ENCODE assay signal across 8 cellular contexts in the genomic region with DNA sequence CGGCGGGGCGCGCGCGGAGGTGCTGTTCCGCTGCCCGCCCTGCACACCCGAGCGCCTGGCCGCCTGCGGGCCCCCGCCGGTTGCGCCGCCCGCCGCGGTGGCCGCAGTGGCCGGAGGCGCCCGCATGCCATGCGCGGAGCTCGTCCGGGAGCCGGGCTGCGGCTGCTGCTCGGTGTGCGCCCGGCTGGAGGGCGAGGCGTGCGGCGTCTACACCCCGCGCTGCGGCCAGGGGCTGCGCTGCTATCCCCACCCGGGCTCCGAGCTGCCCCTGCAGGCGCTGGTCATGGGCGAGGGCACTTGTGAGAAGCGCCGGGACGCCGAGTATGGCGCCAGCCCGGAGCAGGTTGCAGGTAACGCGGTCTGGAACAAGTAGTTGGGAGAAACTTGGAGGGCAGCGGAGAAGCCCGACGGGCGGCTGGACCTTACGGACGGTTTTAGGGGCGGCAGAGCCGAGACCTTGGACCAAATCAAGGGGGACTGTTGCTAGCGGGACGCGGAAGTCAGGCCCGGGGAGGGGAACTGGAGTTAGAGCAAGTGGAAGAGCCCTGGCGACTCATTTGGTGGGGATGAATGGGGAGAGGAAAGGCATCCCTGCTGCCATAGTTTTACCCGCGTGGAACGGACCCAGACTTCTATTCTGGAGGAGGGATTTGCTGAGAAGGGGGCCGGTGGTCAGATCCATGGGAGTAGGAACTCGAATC. TPM values are rescaled to one million over a fixed set of nuclear protein-coding genes. Genes with fewer than 3 reads are reported as not detected.
DNase-seq lines count a peak whose midpoint lies in the region; ATAC-seq, FAIRE-seq and TF ChIP-seq lines count a peak whose summit lies in the region.

No MANE protein-coding gene starts in this region.

- H3K4me1 ChIP-seq in HEK293 (ENCODE audit: control insufficient read depth, insufficient read depth, low read length) (peaks cover 19% of the 10 kb centered on the region), small intestine (ENCODE audit: control insufficient read depth in 2 of 2, insufficient read depth in 1 of 2, low read depth in 1 of 2, low read length in 1 of 2) (peaks cover 0 to 5% of the 10 kb centered on the region in 2 donors)

- H3K4me3 ChIP-seq in AG04450 (ENCODE audit: low read depth, low read length) (peak overlapping the region; percentile 63), HEK293 (ENCODE audit: low read depth, low read length) (peak overlapping the region; percentile 53), iPS-11a (ENCODE audit: low read depth, low read length) (peak overlapping the region; percentile 79), small intestine (ENCODE audit: low read depth in 1 of 2, low read length in 2 of 2) (peak overlapping the region; percentile 37 to 57)

- ATAC-seq in HG02678 (IDR thresholded peaks at IDR 0.05; ENCODE audit: unreplicated experiment) = no peak

- CTCF ChIA-PET in AG04450 (lab: Charles Lee) = interaction anchor here (1.3 to 1.5 kb wide), 2 partner anchors 18 to 114 kb away, joined by 4 read pairs; no protein-coding TSS in a partner anchor
- CTCF ChIA-PET in HEK293 (lab: Yijun Ruan, JAX) = interaction anchor here (1.1 kb wide), 1 partner anchor 114 kb away, joined by 4 read pairs; no protein-coding TSS in a partner anchor

- no peaks in the 10 kb centered on the region; the same call in 1 of the 2 replicates for H3K9me3 ChIP-seq in AG04450 (ENCODE audit: control insufficient read depth, insufficient read depth, low read length)
- H3K9me3 ChIP-seq in HEK293 (ENCODE audit: control insufficient read depth, insufficient read depth, low read depth, low read length) = no peaks in the 10 kb centered on the region
- H3K9me3 ChIP-seq in small intestine (ENCODE audit: control insufficient read depth, low read depth) = no peaks in the 10 kb centered on the region

- H3K27me3 ChIP-seq in AG04450 (ENCODE audit: control insufficient read depth, insufficient read depth, low read length) (peaks cover 24% of the 10 kb centered on the region), small intestine (ENCODE audit: control insufficient read depth in 2 of 2, insufficient read depth in 2 of 2, low read length in 2 of 2) (peaks cover 2 to 21% of the 10 kb centered on the region in 2 donors)

- FAIRE-seq in small intestine (lab: Jason Lieb, UNC) = no peak

- H3K36me3 ChIP-seq in HEK293 (ENCODE audit: control insufficient read depth in 2 of 2, insufficient read depth in 1 of 2, low read length in 2 of 2) = no peaks in the 10 kb centered on the region; a peak in 1 of 3 replicates
- H3K36me3 ChIP-seq in small intestine (ENCODE audit: control insufficient read depth in 2 of 2, insufficient read depth in 2 of 2, low read length in 2 of 2) = no peaks in the 10 kb centered on the region

- no peak overlapping the region for H3K27ac ChIP-seq in AG04450 (ENCODE audit: low read depth, low read length)
- H3K27ac ChIP-seq in HEK293 (ENCODE audit: extremely low read depth, low read depth, low read length) = peak overlapping the region; percentile 56; the same call in 1 of the 2 replicates
- H3K27ac ChIP-seq in small intestine (ENCODE audit: low read depth in 1 of 2, low read length in 1 of 2) = peak overlapping the region in 1 of 2 donors; percentile 32

- POLR2A ChIA-PET in AG04450 (lab: Yijun Ruan, JAX) = no interaction called here
- POLR2A ChIA-PET in HEK293 (lab: Yijun Ruan, JAX) = interaction anchor here (0.9 kb wide), 1 partner anchor 14 kb away, joined by 3 read pairs; no protein-coding TSS in a partner anchor

- WGBS in small intestine, 3 donors = 0 to 1% (median 1%) methylated on average over 34 to 70 of the region's 70 CpGs

- DNase-seq in AG04450 (ENCODE audit: low read depth, low spot score) (no peak), small intestine (peak; percentile 24), dedifferentiated amniotic fluid mesenchymal stem cell (ENCODE audit: extremely low spot score) (no peak), Ammon's horn (ENCODE audit: low spot score) (no peak)
- DNase-seq in activated CD8-positive, alpha-beta memory T cell treated with anti-CD3 and anti-CD28 coated beads, Interleukin-2, amount 50 U/mL, for 48 hours = peak; percentile 65

- TF ChIP-seq CTCF in AG04450 (IDR thresholded peaks at IDR 0.05; ENCODE audit: low read depth, low read length) = no peak
- TF ChIP-seq CTCF in HEK293 (tag by site-specific recombination; IDR thresholded peaks at IDR 0.05) = peak; percentile 56; the same call in 1 of the 2 replicates

TF ChIP-seq in HEK293, 187 proteins besides CTCF, POLR2A, EP300 and RAD21 (continues in another document):
- TF ChIP-seq ZBTB26 (tag by site-specific recombination; optimal IDR thresholded peaks at IDR 0.05) (peak; percentile 9), ZNF585B (tag by site-specific recombination; IDR thresholded peaks at IDR 0.05) (no peak), ZNF302 (tag by site-specific recombination; IDR thresholded peaks at IDR 0.05; ENCODE audit: low read depth) (no peak), ZNF600 (tag by site-specific recombination; IDR thresholded peaks at IDR 0.05) (peak; percentile 71), BCL11A (tag by site-specific recombination; IDR thresholded peaks at IDR 0.05; ENCODE audit: low read depth) (no peak), MEIS1 (CRISPR knock-in tag; IDR thresholded peaks at IDR 0.05; ENCODE audit: borderline replicate concordance) (no peak), ZNF529 (tag by site-specific recombination; IDR thresholded peaks at IDR 0.05; ENCODE audit: insufficient replicate concordance) (no peak), ZNF558 (tag by site-specific recombination; IDR thresholded peaks at IDR 0.05) (no peak), GLIS2 (tag by site-specific recombination; IDR thresholded peaks at IDR 0.05) (peak; percentile 56; the same call in 1 of the 2 replicates), ZNF112 (tag by site-specific recombination; IDR thresholded peaks at IDR 0.05) (no peak), ZNF132 (tag by site-specific recombination; IDR thresholded peaks at IDR 0.05; ENCODE audit: borderline replicate concordance) (no peak), BCL11B (tag by site-specific recombination; IDR thresholded peaks at IDR 0.05; ENCODE audit: low read depth) (no peak), ZNF335 (tag by site-specific recombination; conservative IDR thresholded peaks at IDR 0.05) (peak; percentile 88), ZNF76 (tag by site-specific recombination; IDR thresholded peaks at IDR 0.05; ENCODE audit: borderline replicate concordance, low read depth) (no peak), ZNF426 (tag by site-specific recombination; IDR thresholded peaks at IDR 0.05) (no peak), ZNF473 (tag by site-specific recombination; IDR thresholded peaks at IDR 0.05) (no peak), ZNF146 (tag by site-specific recombination; IDR thresholded peaks at IDR 0.05) (no peak), ZBTB8A (tag by site-specific recombination; IDR thresholded peaks at IDR 0.05) (peak; percentile 68), ATF2 (tag by site-specific recombination; IDR thresholded peaks at IDR 0.05; ENCODE audit: low read depth) (no peak), WT1 (tag by site-specific recombination; IDR thresholded peaks at IDR 0.05) (no peak), KLF8 (tag by site-specific recombination; IDR thresholded peaks at IDR 0.05) (no peak), ZNF677 (tag by site-specific recombination; IDR thresholded peaks at IDR 0.05) (no peak)
- TF ChIP-seq, protein P1, sequence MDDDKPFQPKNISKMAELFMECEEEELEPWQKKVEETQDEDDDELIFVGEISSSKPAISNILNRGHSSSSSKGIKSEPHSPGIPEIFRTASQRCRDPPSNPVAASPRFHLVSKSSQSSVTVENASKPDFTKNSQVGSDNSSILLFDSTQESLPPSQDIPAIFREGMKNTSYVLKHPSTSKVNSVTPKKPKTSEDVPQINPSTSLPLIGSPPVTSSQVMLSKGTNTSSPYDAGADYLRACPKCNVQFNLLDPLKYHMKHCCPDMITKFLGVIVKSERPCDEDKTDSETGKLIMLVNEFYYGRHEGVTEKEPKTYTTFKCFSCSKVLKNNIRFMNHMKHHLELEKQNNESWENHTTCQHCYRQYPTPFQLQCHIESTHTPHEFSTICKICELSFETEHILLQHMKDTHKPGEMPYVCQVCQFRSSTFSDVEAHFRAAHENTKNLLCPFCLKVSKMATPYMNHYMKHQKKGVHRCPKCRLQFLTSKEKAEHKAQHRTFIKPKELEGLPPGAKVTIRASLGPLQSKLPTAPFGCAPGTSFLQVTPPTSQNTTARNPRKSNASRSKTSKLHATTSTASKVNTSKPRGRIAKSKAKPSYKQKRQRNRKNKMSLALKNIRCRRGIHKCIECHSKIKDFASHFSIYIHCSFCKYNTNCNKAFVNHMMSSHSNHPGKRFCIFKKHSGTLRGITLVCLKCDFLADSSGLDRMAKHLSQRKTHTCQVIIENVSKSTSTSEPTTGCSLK (tag by site-specific recombination; IDR thresholded peaks at IDR 0.05) = no peak
- TF ChIP-seq, protein P2, sequence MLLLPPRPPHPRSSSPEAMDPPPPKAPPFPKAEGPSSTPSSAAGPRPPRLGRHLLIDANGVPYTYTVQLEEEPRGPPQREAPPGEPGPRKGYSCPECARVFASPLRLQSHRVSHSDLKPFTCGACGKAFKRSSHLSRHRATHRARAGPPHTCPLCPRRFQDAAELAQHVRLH (tag by site-specific recombination; IDR thresholded peaks at IDR 0.05) = no peak

RNA-seq across cellular contexts. Expression of gene IGFBP2, which starts 0.5 kb away (rescaled TPM):
- polyA plus RNA-seq in AG04450 (2011; rRNA removed) (25.2 and 41.7 TPM in 2 replicates), small intestine (10 to 100 TPM in 2 of 3 donors, 1 to 10 TPM in 1; 9.8 to 98.7 (median 14.1) TPM)
- polyA minus RNA-seq in AG04450 (2011; rRNA and poly(A)+ RNA removed) = 4.3 and 8.8 TPM in 2 replicates

Comparison
In these comparisons a context has a peak if more than half of its experiments do, and no peak if none do; other contexts are left out.
1. DNase-seq: peak in activated CD8-positive, alpha-beta memory T cell treated with anti-CD3 and anti-CD28 coated beads, Interleukin-2, amount 50 U/mL, for 48 hours (single experiment) and small intestine (single experiment); none in AG04450 (single experiment), dedifferentiated amniotic fluid mesenchymal stem cell (single experiment) and Ammon's horn (single experiment).
2. Peak in every context shown above with its lines, with median percentiles within 50 percentile points of each other: H3K4me3 ChIP-seq.